8 cellular contexts compared by ENCODE assay signal in genomic region chr12:42129595-42130204, GRCh38. TPM values are rescaled to one million over a fixed set of nuclear protein-coding genes. Genes with fewer than 3 reads are reported as not detected.
DNase-seq lines count a peak whose midpoint lies in the region; ATAC-seq and TF ChIP-seq lines count a peak whose summit lies in the region.

No MANE protein-coding gene starts in this region.

- H3K27me3 ChIP-seq in esophagus muscularis mucosa: no peaks in the 10 kb centered on the region
- no peaks in the 10 kb centered on the region for H3K27me3 ChIP-seq in naive thymus-derived CD4-positive, alpha-beta T cell (ENCODE audit: control insufficient read depth in 2 of 2, insufficient read depth in 2 of 2, low read length in 2 of 2)

- H3K4me1 Mint-ChIP-seq in naive thymus-derived CD4-positive, alpha-beta T cell: peaks cover 9 to 57% (median 36%) of the 10 kb centered on the region in 7 donors

- H3K9me3 ChIP-seq in esophagus muscularis mucosa: no peaks in the 10 kb centered on the region
- no peaks in the 10 kb centered on the region for H3K9me3 ChIP-seq in naive thymus-derived CD4-positive, alpha-beta T cell (ENCODE audit: control insufficient read depth in 2 of 3, low read length in 3 of 3)

- no peak overlapping the region for H3K27ac ChIP-seq in esophagus muscularis mucosa (replicated peaks in 1 of 4)
- H3K27ac ChIP-seq in naive thymus-derived CD4-positive, alpha-beta T cell (ENCODE audit: low read depth, low read length): no peak overlapping the region

- CTCF ChIA-PET in naive thymus-derived CD4-positive, alpha-beta T cell (lab: Charles Lee): interaction anchor here (2.4 kb wide), 1 partner anchor 242 kb away, joined by 10 read pairs; no protein-coding TSS in a partner anchor

- TF ChIP-seq CTCF in esophagus muscularis mucosa (IDR thresholded peaks at IDR 0.05): peak; percentile 80 to 84 (median 82)

- H3K4me3 Mint-ChIP-seq in naive thymus-derived CD4-positive, alpha-beta T cell: no peak overlapping the region

- DNase-seq in Daoy (ENCODE audit: low read depth): peak; percentile 60
- peak; percentile 78 to 88 for DNase-seq in Kasumi-1 (lab: John Stamatoyannopoulos, UW)
- DNase-seq in SHP77 (lab: John Stamatoyannopoulos, UW): peak; percentile 3 to 46
- no peak for DNase-seq in esophagus muscularis mucosa (ENCODE audit: extremely low spot score)
- peak in 6 of 9 donors; percentile 23 to 44 (median 30) for DNase-seq in naive thymus-derived CD4-positive, alpha-beta T cell
- no peak for DNase-seq in UCSD-AML1 (lab: John Stamatoyannopoulos, UW; ENCODE audit: unreplicated experiment)
- DNase-seq in activated CD8-positive, alpha-beta memory T cell treated with anti-CD3 and anti-CD28 coated beads, Interleukin-2, amount 50 U/mL, for 48 hours: no peak

- no peaks in the 10 kb centered on the region for H3K27me3 Mint-ChIP-seq in naive thymus-derived CD4-positive, alpha-beta T cell

- peak overlapping the region in 1 of 9 donors; percentile 29 for H3K27ac Mint-ChIP-seq in naive thymus-derived CD4-positive, alpha-beta T cell

- no peaks in the 10 kb centered on the region for H3K9me3 Mint-ChIP-seq in naive thymus-derived CD4-positive, alpha-beta T cell

- POLR2A ChIA-PET in naive thymus-derived CD4-positive, alpha-beta T cell (lab: Charles Lee): no interaction called here

- TF ChIP-seq EP300 in esophagus muscularis mucosa (IDR thresholded peaks at IDR 0.05): no peak

- TF ChIP-seq POLR2A in esophagus muscularis mucosa (IDR thresholded peaks at IDR 0.05; ENCODE audit: low read depth): no peak

- ATAC-seq in naive thymus-derived CD4-positive, alpha-beta T cell: peak; percentile 61
- ATAC-seq in GM18861 (IDR thresholded peaks at IDR 0.05; ENCODE audit: unreplicated experiment): no peak

- H3K4me3 ChIP-seq in esophagus muscularis mucosa: no peak overlapping the region
- H3K4me3 ChIP-seq in naive thymus-derived CD4-positive, alpha-beta T cell (ENCODE audit: low read length): no peak overlapping the region

- peaks cover 0 to 11% (median 2%) of the 10 kb centered on the region in 5 donors for H3K36me3 Mint-ChIP-seq in naive thymus-derived CD4-positive, alpha-beta T cell

- intact Hi-C loops in esophagus muscularis mucosa (cut with DNase I): loop anchor here (2.0 kb wide), 1 partner anchor 203 kb away; no protein-coding TSS in a partner anchor
- intact Hi-C loops in naive thymus-derived CD4-positive, alpha-beta T cell (cut with micrococcal nuclease): loop anchor here (1.0 kb wide), 2 partner anchors 203 to 243 kb away; no protein-coding TSS in a partner anchor

- H3K36me3 ChIP-seq in esophagus muscularis mucosa: no peaks in the 10 kb centered on the region
- H3K36me3 ChIP-seq in naive thymus-derived CD4-positive, alpha-beta T cell (ENCODE audit: control insufficient read depth in 2 of 3, insufficient read depth in 3 of 3, low read length in 3 of 3): no peaks in the 10 kb centered on the region

- 33% methylated on average over 4 of the region's 4 CpGs for WGBS in esophagus muscularis mucosa

- H3K4me1 ChIP-seq in esophagus muscularis mucosa: peaks cover 9 to 20% (median 14%) of the 10 kb centered on the region in 4 donors
- no peaks in the 10 kb centered on the region for H3K4me1 ChIP-seq in naive thymus-derived CD4-positive, alpha-beta T cell (ENCODE audit: control insufficient read depth in 2 of 2, insufficient read depth in 2 of 2, low read length in 2 of 2)

RNA-seq across cellular contexts. Expression of gene GXYLT1, which starts 15.0 kb away (rescaled TPM):
- 28.8 and 29.9 TPM in 2 replicates for total RNA-seq in Daoy (2014; rRNA removed; shearing (Covaris generic))
- total RNA-seq in esophagus muscularis mucosa: 10 to 100 TPM in 3 of 4 donors, 1 to 10 TPM in 1; 9.7 to 13.7 (median 12.1) TPM
- 1 to 10 TPM; 6.7 to 9.7 (median 7.2) TPM for total RNA-seq in naive thymus-derived CD4-positive, alpha-beta T cell
- 1 to 10 TPM; 2.6 to 2.7 TPM for polyA plus RNA-seq in naive thymus-derived CD4-positive, alpha-beta T cell

Comparison
In these comparisons a context has a peak if more than half of its experiments do, and no peak if none do; other contexts are left out.
1. DNase-seq: peak in Daoy (single experiment), Kasumi-1 (2 of 2), SHP77 (2 of 2) and naive thymus-derived CD4-positive, alpha-beta T cell (6 of 9); none in esophagus muscularis mucosa (single experiment), UCSD-AML1 (single experiment) and activated CD8-positive, alpha-beta memory T cell treated with anti-CD3 and anti-CD28 coated beads, Interleukin-2, amount 50 U/mL, for 48 hours (single experiment).